In the genomic region with DNA sequence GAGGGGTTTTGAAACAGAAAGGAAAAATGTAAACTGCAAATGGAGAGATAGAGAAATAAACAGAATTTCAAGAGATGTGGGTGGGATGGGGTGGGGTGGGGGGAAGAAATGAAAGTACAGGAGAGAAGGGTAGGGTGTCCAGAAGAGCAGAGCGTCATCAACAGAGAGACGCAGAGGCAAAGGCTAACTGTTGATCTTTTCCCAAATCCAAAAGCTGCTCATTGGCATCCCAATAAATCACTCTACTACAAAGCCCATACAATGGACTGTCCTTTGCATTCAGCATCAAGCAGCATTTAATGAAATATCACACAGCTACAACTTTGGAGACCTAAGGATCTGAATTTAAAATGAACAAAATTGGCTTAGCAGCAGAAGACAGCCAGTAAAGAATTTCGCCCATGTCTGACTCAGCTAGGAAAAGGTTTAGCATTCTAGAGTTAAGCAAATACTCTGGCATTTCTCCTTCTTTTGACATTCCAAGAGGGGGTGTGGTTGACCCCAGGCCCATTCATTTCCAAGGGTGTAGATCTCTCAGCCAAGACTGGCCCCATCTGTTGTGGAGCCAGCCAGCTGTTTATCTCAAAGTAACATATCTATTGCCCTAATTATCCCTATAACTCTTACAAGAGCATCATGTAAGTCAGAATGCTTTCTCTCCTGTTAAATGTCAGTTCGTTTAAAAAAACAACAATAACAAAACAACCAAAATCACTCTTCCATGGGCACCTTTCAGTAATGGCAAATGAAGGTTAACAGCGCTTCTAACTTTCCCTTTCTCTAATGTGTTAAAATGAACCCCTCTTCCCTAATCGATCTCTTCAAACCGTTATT, we compare ENCODE assay signal across 8 cellular contexts. TPM values are rescaled to one million over a fixed set of nuclear protein-coding genes. Genes with fewer than 3 reads are reported as not detected.
A peak's percentile ranks its signal among the peaks of the same experiment; 100 is the strongest.
DNase-seq lines count a peak whose midpoint lies in the region; FAIRE-seq and TF ChIP-seq lines count a peak whose summit lies in the region.

No MANE protein-coding gene starts in this region.

- no peak for DNase-seq in AG04450 (ENCODE audit: low read depth, low spot score)
- DNase-seq in HFF-Myc (ENCODE audit: extremely low read depth, low read depth), result no peak
- peak; percentile 79 for DNase-seq in astrocyte of the hippocampus (ENCODE audit: low read depth, low spot score)
- no peak for DNase-seq in kidney
- no peak for DNase-seq in NCI-H187 treated with DMSO at 0.1 percent for 48 hours (lab: John Stamatoyannopoulos, UW)
- no peak for DNase-seq in NOMO-1 treated with dmso at 0.1 percent for 144 hours (lab: John Stamatoyannopoulos, UW; ENCODE audit: unreplicated experiment)
- DNase-seq in H4 (ENCODE audit: low spot score), result no peak

- TF ChIP-seq CTCF in AG04450 (IDR thresholded peaks at IDR 0.05; ENCODE audit: low read depth, low read length) (no peak), HFF-Myc (IDR thresholded peaks at IDR 0.05; ENCODE audit: low read depth, low read length, missing control alignments) (no peak), kidney (IDR thresholded peaks at IDR 0.05; ENCODE audit: borderline replicate concordance, extremely low read depth, insufficient read depth) (no peak)

- 17% methylated on average over 7 of the region's 7 CpGs for WGBS in urinary bladder

- CTCF ChIA-PET in AG04450 (lab: Charles Lee), result interaction anchor here (1.0 kb wide), 1 partner anchor 168 kb away, joined by 3 read pairs; no protein-coding TSS in a partner anchor

- H3K4me1 ChIP-seq in kidney (ENCODE audit: control insufficient read depth in 1 of 2, insufficient read depth in 1 of 2, low read depth in 1 of 2, low read length in 2 of 2), result peaks cover 10 to 13% of the 10 kb centered on the region in 2 donors
- no peaks in the 10 kb centered on the region for H3K4me1 ChIP-seq in urinary bladder (ENCODE audit: insufficient read depth)

- peak overlapping the region; percentile 88 to 94 for H3K9ac ChIP-seq in kidney (ENCODE audit: low read length in 2 of 2)

- H3K9me3 ChIP-seq in AG04450 (ENCODE audit: control insufficient read depth, insufficient read depth, low read length), result no peaks in the 10 kb centered on the region
- H3K9me3 ChIP-seq in kidney (ENCODE audit: control insufficient read depth in 1 of 2, low read length in 2 of 2), result no peaks in the 10 kb centered on the region

- H3K4me3 ChIP-seq in AG04450 (ENCODE audit: low read depth, low read length) (peak overlapping the region; percentile 93), HFF-Myc (replicated peaks; ENCODE audit: low read depth, low read length) (peak overlapping the region; percentile 98), kidney (ENCODE audit: low read length in 2 of 2) (peak overlapping the region; percentile 85 to 99), urinary bladder (ENCODE audit: low read depth, low read length) (peak overlapping the region; percentile 49)

- no peaks in the 10 kb centered on the region for H3K27me3 ChIP-seq in AG04450 (ENCODE audit: control insufficient read depth, insufficient read depth, low read length)

- intact Hi-C loops in kidney (cut with DNase I), result no loop called here

- peak overlapping the region; percentile 89 for H3K27ac ChIP-seq in AG04450 (ENCODE audit: low read depth, low read length)
- peak overlapping the region; percentile 89 to 97 for H3K27ac ChIP-seq in kidney (ENCODE audit: low read depth in 2 of 2, low read length in 2 of 2)
- H3K27ac ChIP-seq in urinary bladder (ENCODE audit: low read depth), result peak overlapping the region; percentile 52

- FAIRE-seq in kidney (lab: Jason Lieb, UNC), result no peak

- H3K36me3 ChIP-seq in kidney (ENCODE audit: control insufficient read depth in 1 of 2, insufficient read depth in 2 of 2, low read length in 2 of 2), result no peaks in the 10 kb centered on the region
- H3K36me3 ChIP-seq in urinary bladder (ENCODE audit: insufficient read depth), result no peaks in the 10 kb centered on the region

- POLR2A ChIA-PET in AG04450 (lab: Yijun Ruan, JAX), result interaction anchor here (0.6 to 3.6 kb wide), 7 partner anchors 18 to 218 kb away, joined by 3 to 36 read pairs (median 5); partner anchors contain the start of genes DDIAS and PCF11

RNA-seq across cellular contexts. Expression of gene RAB30, which starts 1.4 kb away (rescaled TPM):
- polyA plus RNA-seq in AG04450 (2011; rRNA removed) (9.3 and 11.8 TPM in 2 replicates), kidney (ENCODE audit: insufficient read depth, low read depth, low replicate concordance) (3.1 TPM), urinary bladder (12.0 TPM)
- 10.5 and 14.3 TPM in 2 replicates for polyA minus RNA-seq in AG04450 (2011; rRNA and poly(A)+ RNA removed)
- total RNA-seq in kidney (15.2 TPM), urinary bladder (34.2 TPM)
- total RNA-seq in H4 (2014; rRNA removed; shearing (Covaris generic)), result 15.3 and 16.9 TPM in 2 replicates
